13 cellular contexts compared by ENCODE assay signal in the genomic region with DNA sequence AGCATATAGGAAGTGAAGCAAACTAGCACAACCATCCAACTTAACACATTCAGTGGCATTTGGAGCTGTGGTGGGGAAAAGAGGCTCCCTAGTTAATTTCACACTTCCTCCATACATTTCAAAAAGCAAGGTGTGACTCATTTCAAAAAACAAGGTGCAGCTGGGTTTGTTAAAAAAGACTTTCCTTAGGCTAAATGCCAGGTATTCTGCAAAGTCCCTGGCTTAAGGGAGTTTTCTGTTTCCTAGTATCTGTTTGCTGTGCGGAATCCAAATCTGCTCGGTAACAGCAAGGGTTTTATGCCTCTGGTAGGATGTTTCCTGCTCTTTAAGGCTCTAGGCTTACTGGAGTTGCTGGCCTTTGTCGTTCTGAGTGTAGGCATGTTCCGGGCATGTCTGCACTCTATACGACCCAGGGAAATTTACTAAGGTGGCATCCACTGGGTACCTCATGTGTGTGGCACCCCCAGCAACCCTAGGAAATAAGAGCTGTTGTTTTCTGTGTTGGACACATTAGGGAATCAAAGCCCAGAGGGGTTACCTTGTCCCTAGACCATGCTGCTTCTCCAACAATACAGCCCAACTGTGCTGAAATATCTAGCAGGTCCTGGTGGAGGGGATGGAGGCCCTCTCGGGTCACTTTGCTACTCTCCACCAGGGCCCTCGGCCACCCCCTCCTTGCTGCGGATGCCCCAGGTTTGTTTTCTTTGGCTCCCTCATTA. TPM values are rescaled to one million over a fixed set of nuclear protein-coding genes. Genes with fewer than 3 reads are reported as not detected.
DNase-seq lines count a peak whose midpoint lies in the region; ATAC-seq and TF ChIP-seq lines count a peak whose summit lies in the region.
"Had no signal": no experiment of that assay in that cellular context is flagged by ENCODE, and none has a peak within 500 bp of the region (broad histone marks: within the 10 kb centered on the region; RNA-seq: fewer than 3 reads in every experiment).

No MANE protein-coding gene starts in this region.

- peaks cover 31% of the 10 kb centered on the region for H3K4me1 ChIP-seq in RWPE2 (ENCODE audit: insufficient read depth, poor library complexity, severe bottlenecking)
- H3K4me1 ChIP-seq in mesodermal cell (ENCODE audit: control insufficient read depth, insufficient read depth, low read length, poor library complexity, severe bottlenecking): peaks cover 10% of the 10 kb centered on the region
- H3K4me1 ChIP-seq: Caco-2 had no signal

- H3K36me3 ChIP-seq in RWPE2 (ENCODE audit: low read depth) (no peaks in the 10 kb centered on the region), mesodermal cell (ENCODE audit: control insufficient read depth, insufficient read depth, low read length) (no peaks in the 10 kb centered on the region)

- H3K27me3 Mint-ChIP-seq in activated CD4-positive, alpha-beta memory T cell treated with anti-CD3 and anti-CD28 coated beads, Interleukin-2, amount 10 ng/mL, durations not matched to agents 7 days and 5 days: peaks cover 34% of the 10 kb centered on the region

- H3K27ac Mint-ChIP-seq in activated CD4-positive, alpha-beta memory T cell treated with anti-CD3 and anti-CD28 coated beads, Interleukin-2, amount 10 ng/mL, durations not matched to agents 7 days and 5 days: no peak overlapping the region
- H3K27ac Mint-ChIP-seq: mesothelial cell of epicardium had no signal

- no peak overlapping the region for H3K4me3 ChIP-seq in RWPE2 (ENCODE audit: severe bottlenecking)
- no peak overlapping the region for H3K4me3 ChIP-seq in mesodermal cell (ENCODE audit: extremely low read depth, insufficient read depth, low read length, poor library complexity, severe bottlenecking)

- no peaks in the 10 kb centered on the region for H3K9me3 ChIP-seq in RWPE2 (ENCODE audit: severe bottlenecking)
- no peaks in the 10 kb centered on the region for H3K9me3 ChIP-seq in mesodermal cell (ENCODE audit: control insufficient read depth, low read length)
- H3K9me3 ChIP-seq: Caco-2 had no signal

- H3K27ac ChIP-seq in RWPE2 (ENCODE audit: poor library complexity, severe bottlenecking): peak overlapping the region; percentile 53
- peak overlapping the region; percentile 58 for H3K27ac ChIP-seq in mesodermal cell (ENCODE audit: low read depth, low read length, severe bottlenecking)

- peaks cover 9% of the 10 kb centered on the region for H3K4me1 Mint-ChIP-seq in activated CD4-positive, alpha-beta memory T cell treated with anti-CD3 and anti-CD28 coated beads, Interleukin-2, amount 10 ng/mL, durations not matched to agents 7 days and 5 days

- no peak overlapping the region for H3K4me3 Mint-ChIP-seq in activated CD4-positive, alpha-beta memory T cell treated with anti-CD3 and anti-CD28 coated beads, Interleukin-2, amount 10 ng/mL, durations not matched to agents 7 days and 5 days
- H3K4me3 Mint-ChIP-seq: mesothelial cell of epicardium had no signal

- no peak for DNase-seq in RWPE2 (ENCODE audit: low spot score)
- no peak for DNase-seq in A172 (ENCODE audit: low spot score)
- no peak for DNase-seq in activated CD4-positive, alpha-beta memory T cell treated with anti-CD3 and anti-CD28 coated beads, Interleukin-2, amount 10 ng/mL, durations not matched to agents 7 days and 5 days
- DNase-seq in middle frontal gyrus (ENCODE audit: extremely low spot score, low spot score): no peak
- DNase-seq: Caco-2; caudate nucleus; MM.1S; stimulated activated naive CD4-positive, alpha-beta T cell treated with Interleukin-2 at 50 U/mL for 16 hours had no signal

- no peaks in the 10 kb centered on the region for H3K27me3 ChIP-seq in RWPE2 (ENCODE audit: insufficient read depth, poor library complexity, severe bottlenecking)

- no peak for TF ChIP-seq CTCF in RWPE2 (IDR thresholded peaks at IDR 0.05; ENCODE audit: poor library complexity, severe bottlenecking)

- peak; percentile 28 for ATAC-seq in GM18858 (IDR thresholded peaks at IDR 0.05; ENCODE audit: unreplicated experiment)
- peak; percentile 29 for ATAC-seq in HG02642 (IDR thresholded peaks at IDR 0.05; ENCODE audit: poor library complexity, unreplicated experiment)
- ATAC-seq in RWPE2 (ENCODE audit: low read depth): peak; percentile 35
- ATAC-seq in HG03025 (IDR thresholded peaks at IDR 0.05; ENCODE audit: low FRiP score, unreplicated experiment): no peak

- no peaks in the 10 kb centered on the region for H3K9me3 Mint-ChIP-seq in activated CD4-positive, alpha-beta memory T cell treated with anti-CD3 and anti-CD28 coated beads, Interleukin-2, amount 10 ng/mL, durations not matched to agents 7 days and 5 days

- CTCF ChIA-PET in activated CD4-positive, alpha-beta memory T cell treated with anti-CD3 and anti-CD28 coated beads, Interleukin-2, amount 10 ng/mL, durations not matched to agents 7 days and 5 days (lab: Charles Lee): no interaction called here

- WGBS in mesodermal cell (ENCODE audit: insufficient coverage in 2 of 2), 2 experiments: 82 to 91% methylated on average over 8 of the region's 8 CpGs

- POLR2A ChIA-PET in activated CD4-positive, alpha-beta memory T cell treated with anti-CD3 and anti-CD28 coated beads, Interleukin-2, amount 10 ng/mL, durations not matched to agents 7 days and 5 days (lab: Charles Lee): no interaction called here

- H3K36me3 Mint-ChIP-seq in activated CD4-positive, alpha-beta memory T cell treated with anti-CD3 and anti-CD28 coated beads, Interleukin-2, amount 10 ng/mL, durations not matched to agents 7 days and 5 days (ENCODE audit: low read depth): no peaks in the 10 kb centered on the region
- H3K36me3 Mint-ChIP-seq: mesothelial cell of epicardium had no signal

RNA-seq across cellular contexts. Expression of gene MSGN1, which starts 0.6 kb away (rescaled TPM):
- polyA plus RNA-seq in mesodermal cell (2013, experiment 1 of 2): not detected
- polyA plus RNA-seq in mesodermal cell (2013, experiment 2 of 2): not detected
- not detected in 2 replicates for total RNA-seq in A172 (2014; rRNA removed; shearing (Covaris generic))
- total RNA-seq in activated CD4-positive, alpha-beta memory T cell treated with anti-CD3 and anti-CD28 coated beads, Interleukin-2, amount 10 ng/mL, durations not matched to agents 7 days and 5 days: not detected
- total RNA-seq: Caco-2, mesothelial cell of epicardium had no signal
